12 cellular contexts compared by ENCODE assay signal in genomic region chr11:64998690-64999431, GRCh38. TPM values are rescaled to one million over a fixed set of nuclear protein-coding genes. Genes with fewer than 3 reads are reported as not detected.
DNase-seq lines count a peak whose midpoint lies in the region; ATAC-seq and TF ChIP-seq lines count a peak whose summit lies in the region.
"Had no signal": no experiment of that assay in that cellular context is flagged by ENCODE, and none has a peak within 500 bp of the region (broad histone marks: within the 10 kb centered on the region; RNA-seq: fewer than 3 reads in every experiment).

No MANE protein-coding gene starts in this region.

- no TSS peak for BruUV-seq in MCF 10A (replicated peaks; lab: Mats Ljungman, UMichigan)
- no TSS peak for BruUV-seq in mammary epithelial cell (replicated peaks; lab: Mats Ljungman, UMichigan)

- no peaks in the 10 kb centered on the region for H3K4me1 ChIP-seq in mammary epithelial cell (ENCODE audit: insufficient read depth, low read length)
- peaks cover 33 to 40% of the 10 kb centered on the region in 2 donors for H3K4me1 ChIP-seq in duodenal mucosa (ENCODE audit: control insufficient read depth in 1 of 2, insufficient read depth in 2 of 2, low read length in 2 of 2)
- peaks cover 22 to 51% (median 38%) of the 10 kb centered on the region in 4 donors for H3K4me1 ChIP-seq in transverse colon

- no peak for TF ChIP-seq EP300 in transverse colon (IDR thresholded peaks at IDR 0.05; ENCODE audit: low read depth)

- ATAC-seq in HG03354 (IDR thresholded peaks at IDR 0.05; ENCODE audit: poor library complexity, severe bottlenecking, unreplicated experiment) (no peak), HG03025 (IDR thresholded peaks at IDR 0.05; ENCODE audit: low FRiP score, unreplicated experiment) (no peak)

- H2AFZ ChIP-seq in mammary epithelial cell (ENCODE audit: low read depth, low read length): no peak overlapping the region

- CTCF ChIA-PET in MCF 10A (lab: Yijun Ruan, JAX) (interaction anchor here (0.6 to 2.4 kb wide), 7 partner anchors 9 to 477 kb away, joined by 3 to 8 read pairs (median 3); no protein-coding TSS in a partner anchor), mammary epithelial cell (lab: Charles Lee; ENCODE audit: low non-redundant PET) (interaction anchor here (0.7 kb wide), 2 partner anchors 144 to 151 kb away, joined by 3 read pairs; no protein-coding TSS in a partner anchor)

- H3K27me3 ChIP-seq in mammary epithelial cell (ENCODE audit: insufficient read depth, low read length) (no peaks in the 10 kb centered on the region), duodenal mucosa (ENCODE audit: control insufficient read depth in 1 of 2, insufficient read depth in 2 of 2, low read length in 2 of 2) (no peaks in the 10 kb centered on the region), transverse colon (no peaks in the 10 kb centered on the region)

- no peak overlapping the region for H3K4me3 ChIP-seq in mammary epithelial cell (replicated peaks in 1 of 3; ENCODE audit: insufficient read depth in 1 of 3, low read depth in 2 of 3, low read length in 3 of 3)
- H3K4me3 ChIP-seq in duodenal mucosa (ENCODE audit: low read depth in 1 of 2, low read length in 2 of 2): peak overlapping the region; percentile 14 to 53
- peak overlapping the region in 2 of 4 donors; percentile 8 to 25 for H3K4me3 ChIP-seq in transverse colon

- H3K27ac ChIP-seq in mammary epithelial cell (ENCODE audit: insufficient read depth, low read depth, low read length) (no peak overlapping the region), duodenal mucosa (ENCODE audit: low read depth, low read length) (peak overlapping the region; percentile 88), transverse colon (peak overlapping the region; percentile 75 to 89 (median 88))

- H4K20me1 ChIP-seq in mammary epithelial cell (ENCODE audit: insufficient read depth, low read length): no peaks in the 10 kb centered on the region

- H3K27ac Mint-ChIP-seq in MCF 10A (ENCODE audit: low read depth, unreplicated experiment) (peak overlapping the region; percentile 27), chondrocyte (ENCODE audit: unreplicated experiment) (no peak overlapping the region)

- DNase-seq in MCF 10A (ENCODE audit: unreplicated experiment) (no peak), mammary epithelial cell (no peak), NCI-H2171 (lab: John Stamatoyannopoulos, UW) (peak; percentile 75), transverse colon (peak; percentile 81), chondrocyte (ENCODE audit: low spot score) (no peak)
- DNase-seq: activated gamma-delta T cell, immature natural killer cell had no signal

- H3K36me3 ChIP-seq in mammary epithelial cell (ENCODE audit: insufficient read depth, low read length) (no peaks in the 10 kb centered on the region), duodenal mucosa (ENCODE audit: control insufficient read depth in 1 of 2, insufficient read depth in 2 of 2, low read length in 2 of 2) (peaks cover 0 to 3% of the 10 kb centered on the region in 2 donors), transverse colon (peaks cover 0 to 4% (median 0%) of the 10 kb centered on the region in 4 donors)

- H3K9me3 ChIP-seq in mammary epithelial cell (replicated peaks; ENCODE audit: insufficient read depth, low read length): no peaks in the 10 kb centered on the region
- H3K9me3 ChIP-seq in duodenal mucosa (ENCODE audit: control insufficient read depth in 1 of 2, low read length in 2 of 2): no peaks in the 10 kb centered on the region
- no peaks in the 10 kb centered on the region for H3K9me3 ChIP-seq in transverse colon

- dilution Hi-C loops in mammary epithelial cell (cut with HindIII; ENCODE audit: low sequenced_read_pairs): no loop called here

- TF ChIP-seq CTCF in MCF 10A (IDR thresholded peaks at IDR 0.05; ENCODE audit: unreplicated experiment) (no peak), mammary epithelial cell (conservative IDR thresholded peaks at IDR 0.05 in 1 of 2, IDR thresholded peaks at IDR 0.05 in 1 of 2; ENCODE audit: extremely low read depth in 1 of 2, insufficient read depth in 1 of 2, low read depth in 1 of 2, low read length in 2 of 2) (no peak), transverse colon (IDR thresholded peaks at IDR 0.05) (no peak), chondrocyte (IDR thresholded peaks at IDR 0.05) (no peak)

- H3K9ac ChIP-seq in mammary epithelial cell (ENCODE audit: insufficient read depth, low read length) (no peak overlapping the region), duodenal mucosa (ENCODE audit: low read depth in 1 of 2, low read length in 2 of 2) (peak overlapping the region; percentile 58 to 60)

- POLR2A ChIA-PET in MCF 10A (lab: Yijun Ruan, JAX): interaction anchor here (1.7 kb wide), 1 partner anchor 15 kb away, joined by 4 read pairs; the partner anchor contains the start of gene ARL2

- in situ Hi-C loops in mammary epithelial cell (cut with MboI; ENCODE audit: low sequenced_read_pairs in 2 of 2) (no loop called here), transverse colon (cut with MboI; ENCODE audit: low pct_ligation_motif_present in 1 of 4, low pct_unique_long_range_greater_than_20kb in 1 of 4, low sequenced_read_pairs in 3 of 4) (no loop called here)

- no peaks in the 10 kb centered on the region for H3K79me2 ChIP-seq in mammary epithelial cell (ENCODE audit: insufficient read depth, low read length)

- H3K27me3 Mint-ChIP-seq in MCF 10A (ENCODE audit: insufficient read depth, unreplicated experiment) (no peaks in the 10 kb centered on the region), chondrocyte (ENCODE audit: low read depth) (no peaks in the 10 kb centered on the region)

- H3K36me3 Mint-ChIP-seq in MCF 10A (ENCODE audit: insufficient read depth, unreplicated experiment) (no peaks in the 10 kb centered on the region), chondrocyte (ENCODE audit: low read depth) (no peaks in the 10 kb centered on the region)
- H3K36me3 Mint-ChIP-seq: immature natural killer cell had no signal

- TF ChIP-seq POLR2A in transverse colon (IDR thresholded peaks at IDR 0.05): peak; percentile 56

- WGBS in mammary epithelial cell (ENCODE audit: low coverage, missing lambda C conversion rate): 90% methylated on average over 7 of the region's 9 CpGs
- WGBS in transverse colon (ENCODE audit: low coverage in 1 of 2), 2 donors: 40% methylated on average over 9 of the region's 9 CpGs; no CpG with 5 or more reads in 1 of the 2 donors

- H3K9me3 Mint-ChIP-seq in MCF 10A (ENCODE audit: unreplicated experiment) (no peaks in the 10 kb centered on the region), chondrocyte (ENCODE audit: low read depth) (no peaks in the 10 kb centered on the region)
- H3K9me3 Mint-ChIP-seq: CD14-positive monocyte, immature natural killer cell had no signal

- H3K4me2 ChIP-seq in mammary epithelial cell (ENCODE audit: insufficient read depth, low read depth, low read length): no peak overlapping the region

- intact Hi-C loops in MCF 10A (cut with micrococcal nuclease): no loop called here
- intact Hi-C loops in mammary epithelial cell (cut with micrococcal nuclease): no loop called here
- intact Hi-C loops in transverse colon (cut with DNase I; ENCODE audit: low total_unique reads): loop anchor here (5.0 kb wide), 1 partner anchor 72 kb away; no protein-coding TSS in a partner anchor

- no peak overlapping the region for H3K4me3 Mint-ChIP-seq in MCF 10A (ENCODE audit: unreplicated experiment)
- no peak overlapping the region for H3K4me3 Mint-ChIP-seq in chondrocyte (ENCODE audit: unreplicated experiment)
- H3K4me3 Mint-ChIP-seq: CD14-positive monocyte, immature natural killer cell had no signal

- peaks cover 12% of the 10 kb centered on the region for H3K4me1 Mint-ChIP-seq in MCF 10A (ENCODE audit: insufficient read depth, unreplicated experiment)
- peaks cover 5% of the 10 kb centered on the region for H3K4me1 Mint-ChIP-seq in chondrocyte (ENCODE audit: low read depth)
- H3K4me1 Mint-ChIP-seq: immature natural killer cell had no signal

RNA-seq across cellular contexts. Expression of gene BATF2, which starts 2.1 kb away (rescaled TPM):
- total RNA-seq in MCF 10A (2022) (1.3 and 1.6 TPM in 2 replicates), mammary epithelial cell (1 to 10 TPM; 1.3 to 2.4 TPM), transverse colon (10 to 100 TPM in 3 of 4 donors, 1 to 10 TPM in 1; 4.0 to 13.9 (median 11.2) TPM), chondrocyte (not detected in 3 replicates)
- polyA plus RNA-seq in mammary epithelial cell: 0.67 TPM
- polyA minus RNA-seq in mammary epithelial cell: not detected
- polyA plus RNA-seq: immature natural killer cell had no signal

RNA-seq across cellular contexts. Expression of gene ARL2, which starts 15.1 kb away (rescaled TPM):
- 96.8 and 113 TPM in 2 replicates for total RNA-seq in MCF 10A (2022)
- total RNA-seq in mammary epithelial cell: 10 to 100 TPM; 50.3 to 51.2 TPM
- polyA plus RNA-seq in mammary epithelial cell: 86.4 TPM
- 25.2 TPM for polyA minus RNA-seq in mammary epithelial cell
- total RNA-seq in transverse colon: 100 to 1,000 TPM in 1 of 4 donors, 10 to 100 TPM in 3; 28.4 to 147 (median 85.8) TPM
- 80.1 to 85.5 TPM (median 83.7 TPM) in 3 replicates for total RNA-seq in chondrocyte

RNA-seq across cellular contexts. Expression of gene MAJIN, which starts 27.0 kb away (rescaled TPM):
- total RNA-seq in MCF 10A (2022): not detected in 2 replicates
- total RNA-seq in mammary epithelial cell: not detected
- not detected for polyA plus RNA-seq in mammary epithelial cell
- polyA minus RNA-seq in mammary epithelial cell: not detected
- total RNA-seq in transverse colon: not detected
- total RNA-seq in chondrocyte: not detected in 3 replicates
- total RNA-seq: subcutaneous adipose tissue had no signal
- polyA plus RNA-seq: CD14-positive monocyte, immature natural killer cell had no signal

RNA-seq across cellular contexts. Expression of gene SNX15, which starts 28.4 kb away (rescaled TPM):
- 18.0 and 21.0 TPM in 2 replicates for total RNA-seq in MCF 10A (2022)
- total RNA-seq in mammary epithelial cell: 10 to 100 TPM; 12.3 to 19.7 TPM
- polyA plus RNA-seq in mammary epithelial cell: 12.7 TPM
- 6.7 TPM for polyA minus RNA-seq in mammary epithelial cell
- 10 to 100 TPM in 3 of 4 donors, 1 to 10 TPM in 1; 1.9 to 53.3 (median 35.9) TPM for total RNA-seq in transverse colon
- total RNA-seq in chondrocyte: 21.0 to 26.1 TPM (median 24.9 TPM) in 3 replicates

RNA-seq across cellular contexts. Expression of gene SAC3D1, which starts 42.1 kb away (rescaled TPM):
- total RNA-seq in MCF 10A (2022) (10.3 and 14.0 TPM in 2 replicates), mammary epithelial cell (10 to 100 TPM; 13.2 to 25.1 TPM), transverse colon (100 to 1,000 TPM in 1 of 4 donors, 10 to 100 TPM in 2, 1 to 10 TPM in 1; 3.7 to 105 (median 12.9) TPM), chondrocyte (13.1 to 18.2 TPM (median 14.3 TPM) in 3 replicates)
- polyA plus RNA-seq in mammary epithelial cell: 24.8 TPM
- polyA minus RNA-seq in mammary epithelial cell: 7.3 TPM

Comparison
In these comparisons a context has a peak if more than half of its experiments do, and no peak if none do; other contexts are left out.
1. DNase-seq: peak in NCI-H2171 (single experiment) and transverse colon (single experiment); none in MCF 10A (single experiment), mammary epithelial cell (single experiment) and chondrocyte (single experiment).
2. H3K4me3 ChIP-seq: peak in duodenal mucosa (2 of 2); none in mammary epithelial cell (0 of 3).